Comparison of ENCODE assay signal across 17 cellular contexts in the genomic region with DNA sequence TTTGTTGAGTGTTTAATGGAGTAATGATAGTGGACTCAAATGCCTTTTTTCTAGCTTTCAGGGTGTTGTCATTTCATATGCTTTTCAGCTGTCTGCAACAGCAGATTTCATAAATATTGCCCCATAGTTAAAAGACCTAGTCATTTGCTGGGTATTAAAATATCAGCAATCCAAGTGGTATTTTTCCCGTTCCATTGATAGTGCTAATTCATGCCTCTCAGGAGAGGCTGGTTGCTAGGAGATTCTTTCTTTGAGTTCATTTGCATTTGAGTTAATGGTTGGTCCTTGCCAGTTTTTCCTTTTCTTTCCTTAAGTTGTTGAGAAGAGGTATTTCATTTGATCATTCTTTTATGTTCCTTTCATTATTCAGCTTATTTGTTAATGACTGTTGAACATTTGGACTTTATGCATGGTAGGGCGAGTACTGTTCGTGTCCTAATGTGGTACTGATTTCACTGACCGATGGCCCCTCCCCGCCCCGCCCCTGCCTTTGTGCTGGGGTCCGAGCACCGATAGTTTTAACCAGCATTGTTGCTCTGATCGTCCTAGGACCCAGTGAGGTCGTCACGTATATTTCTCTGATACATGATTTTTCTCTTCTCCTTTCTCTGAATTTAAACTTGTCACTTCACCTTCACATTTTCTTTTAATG.
DNase-seq lines count a peak whose midpoint lies in the region; ATAC-seq, FAIRE-seq and TF ChIP-seq lines count a peak whose summit lies in the region.
"Had no signal": no experiment of that assay in that cellular context is flagged by ENCODE, and none has a peak within 500 bp of the region (broad histone marks: within the 10 kb centered on the region; RNA-seq: fewer than 3 reads in every experiment).

No MANE protein-coding gene starts in this region.

- peak overlapping the region; percentile 47 for H3K4me3 ChIP-seq in HUES6 (ENCODE audit: low read depth, low read length)
- H3K4me3 ChIP-seq in K562: no peak overlapping the region
- H3K4me3 ChIP-seq: ovary had no signal

- TF ChIP-seq EP300 in K562 (IDR thresholded peaks at IDR 0.05; ENCODE audit: low read length): no peak

- no peak for DNase-seq in K562 (ENCODE audit: extremely low read depth in 1 of 4, low spot score in 3 of 4)
- peak; percentile 45 for DNase-seq in inferior parietal cortex (ENCODE audit: extremely low spot score)
- no peak for DNase-seq in substantia nigra (lab: John Stamatoyannopoulos, UW)
- DNase-seq in NCI-H1930 (lab: John Stamatoyannopoulos, UW): no peak
- no peak for DNase-seq in activated CD4-positive, alpha-beta T cell treated with anti-CD3 and anti-CD28 coated beads for 1 hour
- no peak for DNase-seq in Kasumi-1 (lab: John Stamatoyannopoulos, UW)
- DNase-seq: activated CD8-positive, alpha-beta T cell treated with anti-CD3 and anti-CD28 coated beads for 36 hours; CD8-positive, alpha-beta T cell; foreskin melanocyte; HFFc6; mesendoderm; NCI-H1436 treated with DMSO at 0.1 percent for 48 hours; NCI-H510A treated with DMSO at 0.1 percent for 48 hours; ovary; stimulated activated naive CD8-positive, alpha-beta T cell treated with anti-CD3 and anti-CD28 coated beads, Interleukin-15, amount 100 ng/mL, for 72 hours had no signal

- H2AFZ ChIP-seq in K562 (ENCODE audit: low read depth, low read length): no peak overlapping the region

- H3K27me3 ChIP-seq in HUES6 (ENCODE audit: control insufficient read depth, insufficient read depth, low read length) (no peaks in the 10 kb centered on the region), K562 (ENCODE audit: control insufficient read depth in 2 of 2, insufficient read depth in 2 of 2, low read length in 2 of 2) (no peaks in the 10 kb centered on the region)
- H3K27me3 ChIP-seq: ovary had no signal

- H3K4me1 ChIP-seq in HUES6 (ENCODE audit: control insufficient read depth, insufficient read depth, low read length) (peaks cover 64% of the 10 kb centered on the region), K562 (replicated peaks in 1 of 2; ENCODE audit: control insufficient read depth in 2 of 2, insufficient read depth in 2 of 2, low read length in 2 of 2) (peaks cover 15 to 72% of the 10 kb centered on the region in 2 experiments)

- CTCF ChIA-PET in K562 (lab: Yijun Ruan, JAX; ENCODE audit: low intra/inter-chr PET ratio): no interaction called here

- H3K27ac ChIP-seq in HUES6 (ENCODE audit: low read depth, low read length) (no peak overlapping the region), K562 (ENCODE audit: extremely low read depth, low read depth, low read length) (no peak overlapping the region), substantia nigra (ENCODE audit: low read depth, low read length, poor library complexity, severe bottlenecking) (peak overlapping the region; percentile 18)
- H3K27ac ChIP-seq: ovary had no signal

- in situ Hi-C loops in K562 (cut with MboI): no loop called here

- intact Hi-C loops in K562 (cut with micrococcal nuclease): no loop called here

- no peak overlapping the region for H3K4me2 ChIP-seq in K562 (ENCODE audit: insufficient read depth, low read length)

- TF ChIP-seq POLR2A in K562 (conservative IDR thresholded peaks at IDR 0.05): no peak

- no peaks in the 10 kb centered on the region for H3K9me3 ChIP-seq in HUES6 (ENCODE audit: control insufficient read depth, insufficient read depth, low read depth, low read length)
- H3K9me3 ChIP-seq in K562 (replicated peaks; ENCODE audit: control insufficient read depth, insufficient read depth, low read depth, low read length): no peaks in the 10 kb centered on the region
- H3K9me3 ChIP-seq: ovary had no signal

- no peak for ATAC-seq in K562
- ATAC-seq: activated CD8-positive, alpha-beta T cell treated with anti-CD3 and anti-CD28 coated beads for 36 hours; CD8-positive, alpha-beta T cell; stimulated activated naive CD8-positive, alpha-beta T cell treated with anti-CD3 and anti-CD28 coated beads, Interleukin-15, amount 100 ng/mL, for 72 hours had no signal

- WGBS in K562 (ENCODE audit: insufficient coverage, low coverage, missing lambda C conversion rate): 79% methylated on average over 11 of the region's 11 CpGs

- H3K36me3 ChIP-seq in HUES6 (ENCODE audit: control insufficient read depth, insufficient read depth, low read length): no peaks in the 10 kb centered on the region
- H3K36me3 ChIP-seq in K562 (ENCODE audit: control insufficient read depth, insufficient read depth, low read length): no peaks in the 10 kb centered on the region
- H3K36me3 ChIP-seq: ovary had no signal

- H3K9ac ChIP-seq in HUES6 (ENCODE audit: low read length): no peak overlapping the region
- H3K9ac ChIP-seq in K562 (ENCODE audit: insufficient read depth in 1 of 2, low read depth in 2 of 2, low read length in 2 of 2): no peak overlapping the region

- H4K20me1 ChIP-seq in K562 (replicated peaks; ENCODE audit: control insufficient read depth, insufficient read depth, low read length): peaks cover 51% of the 10 kb centered on the region

- POLR2A ChIA-PET in K562 (lab: Yijun Ruan, JAX): interaction anchor here (0.9 to 1.2 kb wide), 2 partner anchors 11 to 86 kb away, joined by 3 read pairs; no protein-coding TSS in a partner anchor

- FAIRE-seq in K562 (lab: Jason Lieb, UNC): no peak
- FAIRE-seq: RCC 7860 had no signal

- TF ChIP-seq CTCF in K562 (IDR thresholded peaks at IDR 0.05 in 2 of 3, conservative IDR thresholded peaks at IDR 0.05 in 1 of 3; ENCODE audit: insufficient read depth in 2 of 3, low read depth in 1 of 3, low read length in 3 of 3): no peak

- H3K79me2 ChIP-seq in K562 (ENCODE audit: control insufficient read depth, insufficient read depth, low read length): peaks cover 100% of the 10 kb centered on the region

- no peak for TF ChIP-seq RAD21 in K562 (CRISPR knock-in tag; conservative IDR thresholded peaks at IDR 0.05 in 1 of 2, IDR thresholded peaks at IDR 0.05 in 1 of 2)

- H3K9me1 ChIP-seq in K562 (ENCODE audit: control insufficient read depth, insufficient read depth, low read length): peaks cover 7% of the 10 kb centered on the region

- no TSS peak for BruUV-seq in K562 (replicated peaks; lab: Mats Ljungman, UMichigan)

TF ChIP-seq in K562, 482 proteins besides CTCF, POLR2A, EP300 and RAD21:
- TF ChIP-seq FOXK2 (conservative IDR thresholded peaks at IDR 0.05 in 1 of 2, IDR thresholded peaks at IDR 0.05 in 1 of 2; ENCODE audit: low read depth in 2 of 2): no peak
- TF ChIP-seq, protein P1, sequence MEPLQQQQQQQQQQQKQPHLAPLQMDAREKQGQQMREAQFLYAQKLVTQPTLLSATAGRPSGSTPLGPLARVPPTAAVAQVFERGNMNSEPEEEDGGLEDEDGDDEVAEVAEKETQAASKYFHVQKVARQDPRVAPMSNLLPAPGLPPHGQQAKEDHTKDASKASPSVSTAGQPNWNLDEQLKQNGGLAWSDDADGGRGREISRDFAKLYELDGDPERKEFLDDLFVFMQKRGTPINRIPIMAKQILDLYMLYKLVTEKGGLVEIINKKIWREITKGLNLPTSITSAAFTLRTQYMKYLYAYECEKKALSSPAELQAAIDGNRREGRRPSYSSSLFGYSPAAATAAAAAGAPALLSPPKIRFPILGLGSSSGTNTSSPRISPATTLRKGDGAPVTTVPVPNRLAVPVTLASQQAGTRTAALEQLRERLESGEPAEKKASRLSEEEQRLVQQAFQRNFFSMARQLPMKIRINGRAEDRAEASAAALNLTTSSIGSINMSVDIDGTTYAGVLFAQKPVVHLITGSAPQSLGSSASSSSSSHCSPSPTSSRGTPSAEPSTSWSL (CRISPR knock-in tag; IDR thresholded peaks at IDR 0.05; ENCODE audit: borderline replicate concordance): no peak
- TF ChIP-seq RFX1 (IDR thresholded peaks at IDR 0.05): peak; percentile 48
- no peak for TF ChIP-seq NR2C2 (CRISPR knock-in tag; IDR thresholded peaks at IDR 0.05)
- TF ChIP-seq NR2C2 (tag; IDR thresholded peaks at IDR 0.05): no peak
